ENCODE assay signal across 1 cellular context in the genomic region with DNA sequence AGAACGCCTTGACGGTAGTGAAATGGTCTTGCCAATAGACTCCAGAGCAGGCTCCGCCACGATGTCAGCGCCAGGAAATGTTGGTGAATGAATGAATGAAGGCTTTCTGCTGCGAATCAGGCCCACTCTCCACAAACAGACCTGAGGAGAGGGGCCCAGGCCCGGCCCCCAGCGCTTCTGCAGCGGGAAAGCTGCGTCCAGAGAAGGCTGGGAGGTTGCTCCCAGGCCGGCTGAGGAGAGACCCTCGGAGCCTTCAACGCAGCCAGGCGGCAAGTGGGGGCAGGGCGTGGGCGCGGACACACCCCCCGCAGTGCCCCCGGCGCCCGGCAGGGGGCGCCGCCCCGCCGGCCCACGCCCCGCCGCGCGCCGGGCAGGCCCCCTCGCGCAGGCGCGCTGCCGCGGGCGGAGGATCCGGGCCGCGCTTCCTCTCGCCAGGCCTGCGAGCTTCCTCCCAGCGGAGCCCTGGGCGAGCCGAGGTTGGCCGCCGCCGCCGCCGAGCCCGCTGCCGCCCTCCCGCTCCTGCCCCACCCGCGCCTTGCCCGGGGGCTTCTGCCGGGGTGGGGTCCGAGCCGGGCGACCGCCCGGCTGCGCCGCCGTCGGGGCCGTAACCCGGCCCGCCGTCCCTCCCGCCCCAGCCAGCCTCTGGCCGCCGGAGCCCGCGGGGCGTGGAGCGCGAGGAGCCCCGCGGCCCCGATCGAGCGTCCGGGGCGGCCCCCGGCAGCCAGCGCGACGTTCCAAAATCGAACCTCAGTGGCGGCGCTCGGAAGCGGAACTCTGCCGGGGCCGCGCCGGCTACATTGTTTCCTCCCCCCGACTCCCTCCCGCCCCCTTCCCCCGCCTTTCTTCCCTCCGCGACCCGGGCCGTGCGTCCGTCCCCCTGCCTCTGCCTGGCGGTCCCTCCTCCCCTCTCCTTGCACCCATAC.
TF ChIP-seq lines count a peak whose summit lies in the region.

A gene (plus strand): TSS at position 408 of the 923 bp plus-strand sequence. CDS start 16,218 bp downstream, outside the sequence.

TF ChIP-seq in K562, 482 proteins besides CTCF, POLR2A, EP300 and RAD21 (continued from another document and continues in another):
- TF ChIP-seq, protein P1, sequence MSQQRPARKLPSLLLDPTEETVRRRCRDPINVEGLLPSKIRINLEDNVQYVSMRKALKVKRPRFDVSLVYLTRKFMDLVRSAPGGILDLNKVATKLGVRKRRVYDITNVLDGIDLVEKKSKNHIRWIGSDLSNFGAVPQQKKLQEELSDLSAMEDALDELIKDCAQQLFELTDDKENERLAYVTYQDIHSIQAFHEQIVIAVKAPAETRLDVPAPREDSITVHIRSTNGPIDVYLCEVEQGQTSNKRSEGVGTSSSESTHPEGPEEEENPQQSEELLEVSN (IDR thresholded peaks at IDR 0.05; ENCODE audit: borderline replicate concordance in 1 of 2, extremely low read depth in 1 of 2, insufficient read depth in 1 of 2, insufficient read length in 1 of 2, low read depth in 1 of 2, low read length in 1 of 2, poor library complexity in 1 of 2, severe bottlenecking in 1 of 2), result peak in 1 of 2 experiments; percentile 66
- TF ChIP-seq, protein P2, sequence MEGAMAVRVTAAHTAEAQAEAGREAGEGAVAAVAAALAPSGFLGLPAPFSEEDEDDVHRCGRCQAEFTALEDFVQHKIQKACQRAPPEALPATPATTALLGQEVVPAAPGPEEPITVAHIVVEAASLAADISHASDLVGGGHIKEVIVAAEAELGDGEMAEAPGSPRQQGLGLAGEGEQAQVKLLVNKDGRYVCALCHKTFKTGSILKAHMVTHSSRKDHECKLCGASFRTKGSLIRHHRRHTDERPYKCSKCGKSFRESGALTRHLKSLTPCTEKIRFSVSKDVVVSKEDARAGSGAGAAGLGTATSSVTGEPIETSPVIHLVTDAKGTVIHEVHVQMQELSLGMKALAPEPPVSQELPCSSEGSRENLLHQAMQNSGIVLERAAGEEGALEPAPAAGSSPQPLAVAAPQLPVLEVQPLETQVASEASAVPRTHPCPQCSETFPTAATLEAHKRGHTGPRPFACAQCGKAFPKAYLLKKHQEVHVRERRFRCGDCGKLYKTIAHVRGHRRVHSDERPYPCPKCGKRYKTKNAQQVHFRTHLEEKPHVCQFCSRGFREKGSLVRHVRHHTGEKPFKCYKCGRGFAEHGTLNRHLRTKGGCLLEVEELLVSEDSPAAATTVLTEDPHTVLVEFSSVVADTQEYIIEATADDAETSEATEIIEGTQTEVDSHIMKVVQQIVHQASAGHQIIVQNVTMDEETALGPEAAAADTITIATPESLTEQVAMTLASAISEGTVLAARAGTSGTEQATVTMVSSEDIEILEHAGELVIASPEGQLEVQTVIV (CRISPR knock-in tag; IDR thresholded peaks at IDR 0.05; ENCODE audit: borderline replicate concordance), result no peak
- TF ChIP-seq NEUROD1 (IDR thresholded peaks at IDR 0.05; ENCODE audit: borderline replicate concordance, low read depth, low read length, partially characterized antibody) (peak; percentile 16), POLR2G (IDR thresholded peaks at IDR 0.05; ENCODE audit: low read depth, low read length) (peak; percentile 79), HMGN3 (IDR thresholded peaks at IDR 0.05; ENCODE audit: borderline replicate concordance, extremely low read depth, insufficient read length, low read depth, low read length) (peak; percentile 74), SPI1 (IDR thresholded peaks at IDR 0.05; ENCODE audit: borderline replicate concordance, low read depth, low read length) (peak; percentile 43; the same call in 1 of the 2 replicates), ZNF668 (CRISPR knock-in tag; IDR thresholded peaks at IDR 0.05) (no peak), ZNF121 (CRISPR knock-in tag; conservative IDR thresholded peaks at IDR 0.05) (no peak), TBP (optimal IDR thresholded peaks at IDR 0.05; ENCODE audit: low read depth, low read length) (peak; percentile 25), CCNT2 (IDR thresholded peaks at IDR 0.05; ENCODE audit: borderline replicate concordance, extremely low read depth, insufficient read length, low read depth, low read length) (peak; percentile 56), IRF2 (CRISPR knock-in tag; IDR thresholded peaks at IDR 0.05) (no peak), ZBTB7A (IDR thresholded peaks at IDR 0.05; ENCODE audit: borderline replicate concordance, control insufficient read depth, low read depth, low read length) (peak; percentile 91)
- TF ChIP-seq, protein P3, sequence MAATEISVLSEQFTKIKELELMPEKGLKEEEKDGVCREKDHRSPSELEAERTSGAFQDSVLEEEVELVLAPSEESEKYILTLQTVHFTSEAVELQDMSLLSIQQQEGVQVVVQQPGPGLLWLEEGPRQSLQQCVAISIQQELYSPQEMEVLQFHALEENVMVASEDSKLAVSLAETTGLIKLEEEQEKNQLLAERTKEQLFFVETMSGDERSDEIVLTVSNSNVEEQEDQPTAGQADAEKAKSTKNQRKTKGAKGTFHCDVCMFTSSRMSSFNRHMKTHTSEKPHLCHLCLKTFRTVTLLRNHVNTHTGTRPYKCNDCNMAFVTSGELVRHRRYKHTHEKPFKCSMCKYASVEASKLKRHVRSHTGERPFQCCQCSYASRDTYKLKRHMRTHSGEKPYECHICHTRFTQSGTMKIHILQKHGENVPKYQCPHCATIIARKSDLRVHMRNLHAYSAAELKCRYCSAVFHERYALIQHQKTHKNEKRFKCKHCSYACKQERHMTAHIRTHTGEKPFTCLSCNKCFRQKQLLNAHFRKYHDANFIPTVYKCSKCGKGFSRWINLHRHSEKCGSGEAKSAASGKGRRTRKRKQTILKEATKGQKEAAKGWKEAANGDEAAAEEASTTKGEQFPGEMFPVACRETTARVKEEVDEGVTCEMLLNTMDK (IDR thresholded peaks at IDR 0.05; ENCODE audit: borderline replicate concordance, insufficient read depth, low read depth, low read length, poor library complexity, severe bottlenecking), result peak; percentile 77
- TF ChIP-seq, protein P4, sequence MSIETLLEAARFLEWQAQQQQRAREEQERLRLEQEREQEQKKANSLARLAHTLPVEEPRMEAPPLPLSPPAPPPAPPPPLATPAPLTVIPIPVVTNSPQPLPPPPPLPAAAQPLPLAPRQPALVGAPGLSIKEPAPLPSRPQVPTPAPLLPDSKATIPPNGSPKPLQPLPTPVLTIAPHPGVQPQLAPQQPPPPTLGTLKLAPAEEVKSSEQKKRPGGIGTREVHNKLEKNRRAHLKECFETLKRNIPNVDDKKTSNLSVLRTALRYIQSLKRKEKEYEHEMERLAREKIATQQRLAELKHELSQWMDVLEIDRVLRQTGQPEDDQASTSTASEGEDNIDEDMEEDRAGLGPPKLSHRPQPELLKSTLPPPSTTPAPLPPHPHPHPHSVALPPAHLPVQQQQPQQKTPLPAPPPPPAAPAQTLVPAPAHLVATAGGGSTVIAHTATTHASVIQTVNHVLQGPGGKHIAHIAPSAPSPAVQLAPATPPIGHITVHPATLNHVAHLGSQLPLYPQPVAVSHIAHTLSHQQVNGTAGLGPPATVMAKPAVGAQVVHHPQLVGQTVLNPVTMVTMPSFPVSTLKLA (conservative IDR thresholded peaks at IDR 0.05), result peak; percentile 12 to 42; a peak in 1 of 4 replicates
- TF ChIP-seq, protein P5, sequence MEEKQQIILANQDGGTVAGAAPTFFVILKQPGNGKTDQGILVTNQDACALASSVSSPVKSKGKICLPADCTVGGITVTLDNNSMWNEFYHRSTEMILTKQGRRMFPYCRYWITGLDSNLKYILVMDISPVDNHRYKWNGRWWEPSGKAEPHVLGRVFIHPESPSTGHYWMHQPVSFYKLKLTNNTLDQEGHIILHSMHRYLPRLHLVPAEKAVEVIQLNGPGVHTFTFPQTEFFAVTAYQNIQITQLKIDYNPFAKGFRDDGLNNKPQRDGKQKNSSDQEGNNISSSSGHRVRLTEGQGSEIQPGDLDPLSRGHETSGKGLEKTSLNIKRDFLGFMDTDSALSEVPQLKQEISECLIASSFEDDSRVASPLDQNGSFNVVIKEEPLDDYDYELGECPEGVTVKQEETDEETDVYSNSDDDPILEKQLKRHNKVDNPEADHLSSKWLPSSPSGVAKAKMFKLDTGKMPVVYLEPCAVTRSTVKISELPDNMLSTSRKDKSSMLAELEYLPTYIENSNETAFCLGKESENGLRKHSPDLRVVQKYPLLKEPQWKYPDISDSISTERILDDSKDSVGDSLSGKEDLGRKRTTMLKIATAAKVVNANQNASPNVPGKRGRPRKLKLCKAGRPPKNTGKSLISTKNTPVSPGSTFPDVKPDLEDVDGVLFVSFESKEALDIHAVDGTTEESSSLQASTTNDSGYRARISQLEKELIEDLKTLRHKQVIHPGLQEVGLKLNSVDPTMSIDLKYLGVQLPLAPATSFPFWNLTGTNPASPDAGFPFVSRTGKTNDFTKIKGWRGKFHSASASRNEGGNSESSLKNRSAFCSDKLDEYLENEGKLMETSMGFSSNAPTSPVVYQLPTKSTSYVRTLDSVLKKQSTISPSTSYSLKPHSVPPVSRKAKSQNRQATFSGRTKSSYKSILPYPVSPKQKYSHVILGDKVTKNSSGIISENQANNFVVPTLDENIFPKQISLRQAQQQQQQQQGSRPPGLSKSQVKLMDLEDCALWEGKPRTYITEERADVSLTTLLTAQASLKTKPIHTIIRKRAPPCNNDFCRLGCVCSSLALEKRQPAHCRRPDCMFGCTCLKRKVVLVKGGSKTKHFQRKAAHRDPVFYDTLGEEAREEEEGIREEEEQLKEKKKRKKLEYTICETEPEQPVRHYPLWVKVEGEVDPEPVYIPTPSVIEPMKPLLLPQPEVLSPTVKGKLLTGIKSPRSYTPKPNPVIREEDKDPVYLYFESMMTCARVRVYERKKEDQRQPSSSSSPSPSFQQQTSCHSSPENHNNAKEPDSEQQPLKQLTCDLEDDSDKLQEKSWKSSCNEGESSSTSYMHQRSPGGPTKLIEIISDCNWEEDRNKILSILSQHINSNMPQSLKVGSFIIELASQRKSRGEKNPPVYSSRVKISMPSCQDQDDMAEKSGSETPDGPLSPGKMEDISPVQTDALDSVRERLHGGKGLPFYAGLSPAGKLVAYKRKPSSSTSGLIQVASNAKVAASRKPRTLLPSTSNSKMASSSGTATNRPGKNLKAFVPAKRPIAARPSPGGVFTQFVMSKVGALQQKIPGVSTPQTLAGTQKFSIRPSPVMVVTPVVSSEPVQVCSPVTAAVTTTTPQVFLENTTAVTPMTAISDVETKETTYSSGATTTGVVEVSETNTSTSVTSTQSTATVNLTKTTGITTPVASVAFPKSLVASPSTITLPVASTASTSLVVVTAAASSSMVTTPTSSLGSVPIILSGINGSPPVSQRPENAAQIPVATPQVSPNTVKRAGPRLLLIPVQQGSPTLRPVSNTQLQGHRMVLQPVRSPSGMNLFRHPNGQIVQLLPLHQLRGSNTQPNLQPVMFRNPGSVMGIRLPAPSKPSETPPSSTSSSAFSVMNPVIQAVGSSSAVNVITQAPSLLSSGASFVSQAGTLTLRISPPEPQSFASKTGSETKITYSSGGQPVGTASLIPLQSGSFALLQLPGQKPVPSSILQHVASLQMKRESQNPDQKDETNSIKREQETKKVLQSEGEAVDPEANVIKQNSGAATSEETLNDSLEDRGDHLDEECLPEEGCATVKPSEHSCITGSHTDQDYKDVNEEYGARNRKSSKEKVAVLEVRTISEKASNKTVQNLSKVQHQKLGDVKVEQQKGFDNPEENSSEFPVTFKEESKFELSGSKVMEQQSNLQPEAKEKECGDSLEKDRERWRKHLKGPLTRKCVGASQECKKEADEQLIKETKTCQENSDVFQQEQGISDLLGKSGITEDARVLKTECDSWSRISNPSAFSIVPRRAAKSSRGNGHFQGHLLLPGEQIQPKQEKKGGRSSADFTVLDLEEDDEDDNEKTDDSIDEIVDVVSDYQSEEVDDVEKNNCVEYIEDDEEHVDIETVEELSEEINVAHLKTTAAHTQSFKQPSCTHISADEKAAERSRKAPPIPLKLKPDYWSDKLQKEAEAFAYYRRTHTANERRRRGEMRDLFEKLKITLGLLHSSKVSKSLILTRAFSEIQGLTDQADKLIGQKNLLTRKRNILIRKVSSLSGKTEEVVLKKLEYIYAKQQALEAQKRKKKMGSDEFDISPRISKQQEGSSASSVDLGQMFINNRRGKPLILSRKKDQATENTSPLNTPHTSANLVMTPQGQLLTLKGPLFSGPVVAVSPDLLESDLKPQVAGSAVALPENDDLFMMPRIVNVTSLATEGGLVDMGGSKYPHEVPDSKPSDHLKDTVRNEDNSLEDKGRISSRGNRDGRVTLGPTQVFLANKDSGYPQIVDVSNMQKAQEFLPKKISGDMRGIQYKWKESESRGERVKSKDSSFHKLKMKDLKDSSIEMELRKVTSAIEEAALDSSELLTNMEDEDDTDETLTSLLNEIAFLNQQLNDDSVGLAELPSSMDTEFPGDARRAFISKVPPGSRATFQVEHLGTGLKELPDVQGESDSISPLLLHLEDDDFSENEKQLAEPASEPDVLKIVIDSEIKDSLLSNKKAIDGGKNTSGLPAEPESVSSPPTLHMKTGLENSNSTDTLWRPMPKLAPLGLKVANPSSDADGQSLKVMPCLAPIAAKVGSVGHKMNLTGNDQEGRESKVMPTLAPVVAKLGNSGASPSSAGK (IDR thresholded peaks at IDR 0.05), result peak; percentile 7; the same call in 1 of the 2 replicates
- TF ChIP-seq, protein P6, sequence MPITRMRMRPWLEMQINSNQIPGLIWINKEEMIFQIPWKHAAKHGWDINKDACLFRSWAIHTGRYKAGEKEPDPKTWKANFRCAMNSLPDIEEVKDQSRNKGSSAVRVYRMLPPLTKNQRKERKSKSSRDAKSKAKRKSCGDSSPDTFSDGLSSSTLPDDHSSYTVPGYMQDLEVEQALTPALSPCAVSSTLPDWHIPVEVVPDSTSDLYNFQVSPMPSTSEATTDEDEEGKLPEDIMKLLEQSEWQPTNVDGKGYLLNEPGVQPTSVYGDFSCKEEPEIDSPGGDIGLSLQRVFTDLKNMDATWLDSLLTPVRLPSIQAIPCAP (CRISPR knock-in tag; IDR thresholded peaks at IDR 0.05; ENCODE audit: borderline replicate concordance), result no peak
- TF ChIP-seq, protein P7, sequence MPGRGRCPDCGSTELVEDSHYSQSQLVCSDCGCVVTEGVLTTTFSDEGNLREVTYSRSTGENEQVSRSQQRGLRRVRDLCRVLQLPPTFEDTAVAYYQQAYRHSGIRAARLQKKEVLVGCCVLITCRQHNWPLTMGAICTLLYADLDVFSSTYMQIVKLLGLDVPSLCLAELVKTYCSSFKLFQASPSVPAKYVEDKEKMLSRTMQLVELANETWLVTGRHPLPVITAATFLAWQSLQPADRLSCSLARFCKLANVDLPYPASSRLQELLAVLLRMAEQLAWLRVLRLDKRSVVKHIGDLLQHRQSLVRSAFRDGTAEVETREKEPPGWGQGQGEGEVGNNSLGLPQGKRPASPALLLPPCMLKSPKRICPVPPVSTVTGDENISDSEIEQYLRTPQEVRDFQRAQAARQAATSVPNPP (IDR thresholded peaks at IDR 0.05; ENCODE audit: borderline replicate concordance, insufficient read depth, insufficient read length), result no peak
- TF ChIP-seq, protein P8, sequence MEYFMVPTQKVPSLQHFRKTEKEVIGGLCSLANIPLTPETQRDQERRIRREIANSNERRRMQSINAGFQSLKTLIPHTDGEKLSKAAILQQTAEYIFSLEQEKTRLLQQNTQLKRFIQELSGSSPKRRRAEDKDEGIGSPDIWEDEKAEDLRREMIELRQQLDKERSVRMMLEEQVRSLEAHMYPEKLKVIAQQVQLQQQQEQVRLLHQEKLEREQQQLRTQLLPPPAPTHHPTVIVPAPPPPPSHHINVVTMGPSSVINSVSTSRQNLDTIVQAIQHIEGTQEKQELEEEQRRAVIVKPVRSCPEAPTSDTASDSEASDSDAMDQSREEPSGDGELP (CRISPR knock-in tag; IDR thresholded peaks at IDR 0.05; ENCODE audit: borderline replicate concordance), result peak; percentile 48; the same call in 1 of the 2 replicates
